ENCODE assay signal across 1 cellular context in the genomic region with DNA sequence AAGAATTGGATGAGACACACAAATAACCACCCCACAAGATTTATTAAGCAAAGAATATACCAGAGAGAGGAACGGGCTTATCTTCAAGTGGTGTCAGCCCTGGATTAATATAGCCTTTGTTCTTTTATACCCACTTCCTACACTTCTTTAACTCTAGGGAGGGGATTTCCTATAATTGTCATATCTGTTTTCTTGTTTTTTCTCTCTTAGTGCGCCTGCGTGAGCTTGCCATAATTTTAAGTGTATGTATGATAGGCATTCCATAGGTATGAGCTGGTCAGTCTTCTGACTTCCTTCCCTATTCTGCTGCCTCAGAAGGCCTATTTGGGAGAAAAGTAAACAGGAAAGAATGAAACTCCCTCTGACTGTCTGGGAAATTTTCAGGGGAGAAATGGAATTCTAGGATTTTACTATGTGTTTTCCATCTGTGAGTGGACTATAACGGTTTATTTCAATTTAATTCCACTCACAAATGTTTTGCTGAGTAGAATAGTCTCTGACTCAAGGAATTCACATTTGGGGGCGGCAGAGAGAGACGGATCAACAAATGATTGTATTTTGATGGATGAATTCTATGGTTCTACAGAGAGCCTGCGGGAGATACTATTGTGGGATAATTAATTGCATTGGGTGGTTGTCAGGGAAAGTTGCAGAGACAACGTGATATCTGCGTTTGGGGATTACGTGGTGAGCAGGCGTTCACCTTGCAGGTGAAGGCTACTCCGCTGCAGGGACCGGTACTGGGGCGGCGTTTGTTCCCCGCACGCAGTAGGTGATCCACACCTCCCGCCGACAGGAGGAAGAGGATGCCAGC.
TF ChIP-seq lines count a peak whose summit lies in the region.

No MANE protein-coding gene starts in this region.

TF ChIP-seq in neural cell, 6 proteins besides CTCF, POLR2A, EP300 and RAD21 (continued from another document):
- TF ChIP-seq, protein P1, sequence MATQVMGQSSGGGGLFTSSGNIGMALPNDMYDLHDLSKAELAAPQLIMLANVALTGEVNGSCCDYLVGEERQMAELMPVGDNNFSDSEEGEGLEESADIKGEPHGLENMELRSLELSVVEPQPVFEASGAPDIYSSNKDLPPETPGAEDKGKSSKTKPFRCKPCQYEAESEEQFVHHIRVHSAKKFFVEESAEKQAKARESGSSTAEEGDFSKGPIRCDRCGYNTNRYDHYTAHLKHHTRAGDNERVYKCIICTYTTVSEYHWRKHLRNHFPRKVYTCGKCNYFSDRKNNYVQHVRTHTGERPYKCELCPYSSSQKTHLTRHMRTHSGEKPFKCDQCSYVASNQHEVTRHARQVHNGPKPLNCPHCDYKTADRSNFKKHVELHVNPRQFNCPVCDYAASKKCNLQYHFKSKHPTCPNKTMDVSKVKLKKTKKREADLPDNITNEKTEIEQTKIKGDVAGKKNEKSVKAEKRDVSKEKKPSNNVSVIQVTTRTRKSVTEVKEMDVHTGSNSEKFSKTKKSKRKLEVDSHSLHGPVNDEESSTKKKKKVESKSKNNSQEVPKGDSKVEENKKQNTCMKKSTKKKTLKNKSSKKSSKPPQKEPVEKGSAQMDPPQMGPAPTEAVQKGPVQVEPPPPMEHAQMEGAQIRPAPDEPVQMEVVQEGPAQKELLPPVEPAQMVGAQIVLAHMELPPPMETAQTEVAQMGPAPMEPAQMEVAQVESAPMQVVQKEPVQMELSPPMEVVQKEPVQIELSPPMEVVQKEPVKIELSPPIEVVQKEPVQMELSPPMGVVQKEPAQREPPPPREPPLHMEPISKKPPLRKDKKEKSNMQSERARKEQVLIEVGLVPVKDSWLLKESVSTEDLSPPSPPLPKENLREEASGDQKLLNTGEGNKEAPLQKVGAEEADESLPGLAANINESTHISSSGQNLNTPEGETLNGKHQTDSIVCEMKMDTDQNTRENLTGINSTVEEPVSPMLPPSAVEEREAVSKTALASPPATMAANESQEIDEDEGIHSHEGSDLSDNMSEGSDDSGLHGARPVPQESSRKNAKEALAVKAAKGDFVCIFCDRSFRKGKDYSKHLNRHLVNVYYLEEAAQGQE (IDR thresholded peaks at IDR 0.05; ENCODE audit: borderline replicate concordance), result no peak
- TF ChIP-seq TAF1 (IDR thresholded peaks at IDR 0.05; ENCODE audit: low read depth), result no peak
